In genomic region chr17:77927777-77928518, GRCh38 we compare ENCODE assay signal across 29 cellular contexts. TPM values are rescaled to one million over a fixed set of nuclear protein-coding genes. Genes with fewer than 3 reads are reported as not detected.
A peak's percentile ranks its signal among the peaks of the same experiment; 100 is the strongest.
DNase-seq lines count a peak whose midpoint lies in the region; ATAC-seq and TF ChIP-seq lines count a peak whose summit lies in the region.
"Had no signal": no experiment of that assay in that cellular context is flagged by ENCODE, and none has a peak within 500 bp of the region (broad histone marks: within the 10 kb centered on the region; RNA-seq: fewer than 3 reads in every experiment).

No MANE protein-coding gene starts in this region.

- TF ChIP-seq CTCF in sigmoid colon (IDR thresholded peaks at IDR 0.05) (no peak), esophagus muscularis mucosa (IDR thresholded peaks at IDR 0.05) (no peak)

- H3K4me1 ChIP-seq in sigmoid colon (no peaks in the 10 kb centered on the region), esophagus muscularis mucosa (peaks cover 0 to 10% (median 8%) of the 10 kb centered on the region in 4 donors), Karpas-422 (ENCODE audit: low read length) (peaks cover 11% of the 10 kb centered on the region)
- H3K4me1 ChIP-seq: adrenal gland, lower lobe of right lung, parathyroid adenoma, SJCRH30, uterus had no signal

- CTCF ChIA-PET in activated CD4-positive, alpha-beta T cell treated with anti-CD3 and anti-CD28 coated beads for 36 hours (lab: Charles Lee), result no interaction called here

- intact Hi-C loops in activated CD4-positive, alpha-beta T cell treated with anti-CD3 and anti-CD28 coated beads for 36 hours (cut with DNase I, micrococcal nuclease), result no loop called here
- intact Hi-C loops in sigmoid colon (cut with DNase I), result no loop called here
- intact Hi-C loops in esophagus muscularis mucosa (cut with DNase I), result no loop called here

- TF ChIP-seq EP300 in sigmoid colon (IDR thresholded peaks at IDR 0.05), result no peak
- no peak for TF ChIP-seq EP300 in esophagus muscularis mucosa (IDR thresholded peaks at IDR 0.05)

- no peaks in the 10 kb centered on the region for H3K36me3 Mint-ChIP-seq in activated CD4-positive, alpha-beta T cell treated with anti-CD3 and anti-CD28 coated beads for 36 hours (ENCODE audit: low read depth)
- H3K36me3 Mint-ChIP-seq: CD8-positive, alpha-beta memory T cell had no signal

- no peaks in the 10 kb centered on the region for H3K9me2 ChIP-seq in Karpas-422 (replicated peaks; ENCODE audit: insufficient read depth, low read length)

- no peaks in the 10 kb centered on the region for H3K9me3 Mint-ChIP-seq in activated CD4-positive, alpha-beta T cell treated with anti-CD3 and anti-CD28 coated beads for 36 hours (ENCODE audit: low read depth)
- H3K9me3 Mint-ChIP-seq: activated CD4-positive, alpha-beta T cell treated with anti-CD3 and anti-CD28 coated beads, Interleukin-2, amount 10 ng/mL, durations not matched to agents 24 days and 14 days; activated T-cell treated with anti-CD3 and anti-CD28 coated beads, Interleukin-2, amount 50 U/mL, for 24 hours; CD8-positive, alpha-beta memory T cell; nephron progenitor cell; stimulated activated naive CD8-positive, alpha-beta T cell treated with anti-CD3 and anti-CD28 coated beads, Interleukin-15, Interleukin-2, amounts not matched to agents 100 ng/mL and 50 ng/mL, for 24 hours had no signal

- peak overlapping the region; percentile 0 for H3K27ac Mint-ChIP-seq in activated CD4-positive, alpha-beta T cell treated with anti-CD3 and anti-CD28 coated beads for 36 hours
- H3K27ac Mint-ChIP-seq: activated CD4-positive, alpha-beta T cell treated with anti-CD3 and anti-CD28 coated beads, Interleukin-2, amount 10 ng/mL, durations not matched to agents 24 days and 14 days; activated T-cell treated with anti-CD3 and anti-CD28 coated beads, Interleukin-2, amount 50 U/mL, for 24 hours; nephron progenitor cell; stimulated activated naive CD8-positive, alpha-beta T cell treated with anti-CD3 and anti-CD28 coated beads, Interleukin-15, Interleukin-2, amounts not matched to agents 100 ng/mL and 50 ng/mL, for 24 hours had no signal

- ATAC-seq in activated CD4-positive, alpha-beta T cell treated with anti-CD3 and anti-CD28 coated beads for 36 hours, result no peak
- ATAC-seq: body of pancreas, lower lobe of right lung, mucosa of descending colon had no signal

- no peaks in the 10 kb centered on the region for H3K27me3 Mint-ChIP-seq in activated CD4-positive, alpha-beta T cell treated with anti-CD3 and anti-CD28 coated beads for 36 hours
- H3K27me3 Mint-ChIP-seq: activated T-cell treated with anti-CD3 and anti-CD28 coated beads, Interleukin-2, amount 50 U/mL, for 24 hours had no signal

- no peak overlapping the region for H3K9ac ChIP-seq in Karpas-422 (ENCODE audit: low read length)
- H3K9ac ChIP-seq: parathyroid adenoma had no signal

- no peaks in the 10 kb centered on the region for H3K79me2 ChIP-seq in Karpas-422 (ENCODE audit: low read length)
- H3K79me2 ChIP-seq: parathyroid adenoma had no signal

- H3K4me3 Mint-ChIP-seq in activated CD4-positive, alpha-beta T cell treated with anti-CD3 and anti-CD28 coated beads for 36 hours, result no peak overlapping the region
- H3K4me3 Mint-ChIP-seq: activated CD4-positive, alpha-beta T cell treated with anti-CD3 and anti-CD28 coated beads, Interleukin-2, amount 10 ng/mL, durations not matched to agents 24 days and 14 days; activated T-cell treated with anti-CD3 and anti-CD28 coated beads, Interleukin-2, amount 50 U/mL, for 24 hours; nephron progenitor cell; stimulated activated naive CD8-positive, alpha-beta T cell treated with anti-CD3 and anti-CD28 coated beads, Interleukin-15, Interleukin-2, amounts not matched to agents 100 ng/mL and 50 ng/mL, for 24 hours had no signal

- 82 to 88% methylated on average over 16 of the region's 16 CpGs for WGBS in sigmoid colon, 2 donors
- WGBS in esophagus muscularis mucosa, result 88% methylated on average over 16 of the region's 16 CpGs

- H4K20me1 ChIP-seq in Karpas-422 (ENCODE audit: insufficient read depth, low read depth, low read length), result no peaks in the 10 kb centered on the region; the same call in 1 of the 2 replicates

- no peak overlapping the region for H3K4me2 ChIP-seq in Karpas-422 (ENCODE audit: low read depth, low read length, poor library complexity, severe bottlenecking)
- H3K4me2 ChIP-seq: smooth muscle cell had no signal

- H3K27ac ChIP-seq in sigmoid colon (no peak overlapping the region), esophagus muscularis mucosa (replicated peaks in 1 of 4) (no peak overlapping the region), Karpas-422 (ENCODE audit: low read length) (no peak overlapping the region)
- H3K27ac ChIP-seq: adrenal gland, body of pancreas, lower lobe of right lung, parathyroid adenoma, right atrium auricular region, SJCRH30, uterus, WERI-Rb-1 had no signal

- no peaks in the 10 kb centered on the region for H3K9me3 ChIP-seq in sigmoid colon
- H3K9me3 ChIP-seq in esophagus muscularis mucosa, result no peaks in the 10 kb centered on the region
- H3K9me3 ChIP-seq in Karpas-422 (ENCODE audit: low read length), result no peaks in the 10 kb centered on the region
- H3K9me3 ChIP-seq: adrenal gland, body of pancreas, lower lobe of right lung, mucosa of descending colon, right atrium auricular region, SJCRH30, uterus had no signal

- H3K4me3 ChIP-seq in sigmoid colon (no peak overlapping the region), esophagus muscularis mucosa (no peak overlapping the region), Karpas-422 (ENCODE audit: low read length) (no peak overlapping the region)
- H3K4me3 ChIP-seq: adrenal gland, body of pancreas, lower lobe of right lung, mucosa of descending colon, right atrium auricular region, SJCRH30, smooth muscle cell, uterus had no signal

- H3K27me3 ChIP-seq in sigmoid colon, result peaks cover 0 to 3% (median 0%) of the 10 kb centered on the region in 3 donors
- peaks cover 0 to 5% (median 0%) of the 10 kb centered on the region in 4 donors for H3K27me3 ChIP-seq in esophagus muscularis mucosa
- no peaks in the 10 kb centered on the region for H3K27me3 ChIP-seq in Karpas-422 (ENCODE audit: low read length)
- H3K27me3 ChIP-seq: body of pancreas, right atrium auricular region, uterus had no signal

- H3K36me3 ChIP-seq in sigmoid colon, result no peaks in the 10 kb centered on the region
- no peaks in the 10 kb centered on the region for H3K36me3 ChIP-seq in esophagus muscularis mucosa
- no peaks in the 10 kb centered on the region for H3K36me3 ChIP-seq in Karpas-422 (ENCODE audit: insufficient read depth, low read length)
- H3K36me3 ChIP-seq: adrenal gland, lower lobe of right lung, right atrium auricular region, SJCRH30, uterus, WERI-Rb-1 had no signal

- H2AFZ ChIP-seq in Karpas-422 (ENCODE audit: low read length), result no peak overlapping the region
- H2AFZ ChIP-seq: parathyroid adenoma had no signal

- peaks cover 18% of the 10 kb centered on the region for H3K4me1 Mint-ChIP-seq in activated CD4-positive, alpha-beta T cell treated with anti-CD3 and anti-CD28 coated beads for 36 hours

- POLR2A ChIA-PET in activated CD4-positive, alpha-beta T cell treated with anti-CD3 and anti-CD28 coated beads for 36 hours (lab: Charles Lee), result no interaction called here

- TF ChIP-seq POLR2A in sigmoid colon (IDR thresholded peaks at IDR 0.05) (no peak), esophagus muscularis mucosa (IDR thresholded peaks at IDR 0.05; ENCODE audit: low read depth) (no peak)

- DNase-seq in activated CD4-positive, alpha-beta T cell treated with anti-CD3 and anti-CD28 coated beads for 36 hours, result no peak
- DNase-seq in activated CD4-positive, alpha-beta T cell treated with anti-CD3 and anti-CD28 coated beads, Interleukin-2, amount 50 U/mL, for 4 hours, result no peak
- DNase-seq in RPMI8226 (peak; percentile 35), islet precursor cell (peak; percentile 53), sigmoid colon (peak; percentile 35), esophagus muscularis mucosa (ENCODE audit: extremely low spot score) (no peak), C1 segment of cervical spinal cord (lab: John Stamatoyannopoulos, UW) (no peak), Karpas-422 (no peak)
- DNase-seq: activated CD4-positive, alpha-beta T cell treated with anti-CD3 and anti-CD28 coated beads, Interleukin-2, amount 10 ng/mL, durations not matched to agents 24 days and 14 days; activated gamma-delta T cell treated with Interleukin-2 at 50 U/mL for 16 hours; activated T-cell treated with anti-CD3 and anti-CD28 coated beads, Interleukin-2, amount 50 U/mL, for 24 hours; adrenal gland; body of pancreas; CD8-positive, alpha-beta memory T cell; cerebellar nuclear complex; foreskin melanocyte; lower lobe of right lung; mucosa of descending colon; NCI-H1694; NCI-H446; NCI-H82; nephron progenitor cell; SJCRH30; uterus; WERI-Rb-1 had no signal

RNA-seq across cellular contexts. Expression of gene TNRC6C, which starts 30.6 kb away (rescaled TPM):
- 10 to 100 TPM; 19.6 to 20.3 TPM for total RNA-seq in activated CD4-positive, alpha-beta T cell treated with anti-CD3 and anti-CD28 coated beads for 36 hours
- total RNA-seq in sigmoid colon (10 to 100 TPM in 3 of 4 donors, 1 to 10 TPM in 1; 5.8 to 22.1 (median 18.2) TPM), esophagus muscularis mucosa (10 to 100 TPM; 21.4 to 31.6 (median 29.0) TPM)
- 1 to 10 TPM in 2 of 3 donors, under 1 TPM in 1; 0.92 to 6.3 (median 3.0) TPM for polyA plus RNA-seq in sigmoid colon
- not detected in 2 replicates for total RNA-seq in Karpas-422 (2014; rRNA removed; shearing (Covaris generic); ENCODE audit: low replicate concordance)

Comparison
In these comparisons a context has a peak if more than half of its experiments do, and no peak if none do; other contexts are left out.
1. DNase-seq: peak in RPMI8226 (single experiment), islet precursor cell (single experiment) and sigmoid colon (single experiment); none in activated CD4-positive, alpha-beta T cell treated with anti-CD3 and anti-CD28 coated beads for 36 hours (single experiment), activated CD4-positive, alpha-beta T cell treated with anti-CD3 and anti-CD28 coated beads, Interleukin-2, amount 50 U/mL, for 4 hours (0 of 2), esophagus muscularis mucosa (single experiment), C1 segment of cervical spinal cord (0 of 14) and Karpas-422 (single experiment).